ENCODE assay signal across 13 cellular contexts in genomic region chr9:122218070-122218884, GRCh38. TPM values are rescaled to one million over a fixed set of nuclear protein-coding genes. Genes with fewer than 3 reads are reported as not detected.
DNase-seq lines count a peak whose midpoint lies in the region; ATAC-seq, FAIRE-seq and TF ChIP-seq lines count a peak whose summit lies in the region.
"Had no signal": no experiment of that assay in that cellular context is flagged by ENCODE, and none has a peak within 500 bp of the region (broad histone marks: within the 10 kb centered on the region; RNA-seq: fewer than 3 reads in every experiment).

No MANE protein-coding gene starts in this region.

- H3K27ac ChIP-seq in naive thymus-derived CD4-positive, alpha-beta T cell (ENCODE audit: low read depth, low read length): no peak overlapping the region

- no peaks in the 10 kb centered on the region for H3K36me3 ChIP-seq in naive thymus-derived CD4-positive, alpha-beta T cell (ENCODE audit: control insufficient read depth in 2 of 3, insufficient read depth in 3 of 3, low read length in 3 of 3)

- no peak for TF ChIP-seq CTCF in activated B cell treated with CpG ODN at 0.5 μM for 24 hours (IDR thresholded peaks at IDR 0.05)

- no peaks in the 10 kb centered on the region for H3K9me3 ChIP-seq in naive thymus-derived CD4-positive, alpha-beta T cell (ENCODE audit: control insufficient read depth in 2 of 3, low read length in 3 of 3)

- intact Hi-C loops in activated B cell treated with CpG ODN at 0.5 μM for 24 hours (cut with micrococcal nuclease): no loop called here
- intact Hi-C loops in naive thymus-derived CD4-positive, alpha-beta T cell (cut with micrococcal nuclease): no loop called here

- no peaks in the 10 kb centered on the region for H3K36me3 Mint-ChIP-seq in activated B cell treated with CpG ODN at 0.5 μM for 24 hours (ENCODE audit: low read depth)
- no peaks in the 10 kb centered on the region for H3K36me3 Mint-ChIP-seq in naive thymus-derived CD4-positive, alpha-beta T cell

- peaks cover 34% of the 10 kb centered on the region for H3K4me1 Mint-ChIP-seq in activated B cell treated with CpG ODN at 0.5 μM for 24 hours
- peaks cover 20 to 32% (median 26%) of the 10 kb centered on the region in 7 donors for H3K4me1 Mint-ChIP-seq in naive thymus-derived CD4-positive, alpha-beta T cell

- DNase-seq in D341Med (ENCODE audit: low spot score): peak; percentile 17
- peak; percentile 86 for DNase-seq in H54 (ENCODE audit: insufficient read length, low spot score)
- no peak for DNase-seq in activated B cell treated with CpG ODN at 0.5 μM for 24 hours
- no peak for DNase-seq in naive thymus-derived CD4-positive, alpha-beta T cell
- DNase-seq in anterior cingulate cortex (lab: John Stamatoyannopoulos, UW): no peak
- DNase-seq in NCI-H1930 (lab: John Stamatoyannopoulos, UW): no peak
- no peak for DNase-seq in activated CD4-positive, CD25-positive, alpha-beta regulatory T cell (lab: John Stamatoyannopoulos, UW)
- DNase-seq: NCI-H2081; stimulated activated naive B cell treated with anti-CD40 and anti-IgM and Interleukin-4, amounts not matched to agents 10 μg/mL and 1 μg/mL and 100 μg/mL, for 72 hours; T-helper 9 cell had no signal

- H3K9me3 Mint-ChIP-seq in activated B cell treated with CpG ODN at 0.5 μM for 24 hours: no peaks in the 10 kb centered on the region
- peaks cover 0 to 5% (median 0%) of the 10 kb centered on the region in 11 donors for H3K9me3 Mint-ChIP-seq in naive thymus-derived CD4-positive, alpha-beta T cell
- H3K9me3 Mint-ChIP-seq: stimulated activated naive B cell treated with anti-CD40 and anti-IgM and Interleukin-4, amounts not matched to agents 10 μg/mL and 1 μg/mL and 100 μg/mL, for 72 hours had no signal

- peaks cover under 1 to 24% of the 10 kb centered on the region in 2 donors for H3K27me3 ChIP-seq in naive thymus-derived CD4-positive, alpha-beta T cell (ENCODE audit: control insufficient read depth in 2 of 2, insufficient read depth in 2 of 2, low read length in 2 of 2)

- POLR2A ChIA-PET in activated B cell treated with CpG ODN at 0.5 μM for 24 hours (lab: Charles Lee): no interaction called here
- POLR2A ChIA-PET in naive thymus-derived CD4-positive, alpha-beta T cell (lab: Charles Lee): no interaction called here

- peaks cover 0 to 13% of the 10 kb centered on the region in 2 donors for H3K4me1 ChIP-seq in naive thymus-derived CD4-positive, alpha-beta T cell (ENCODE audit: control insufficient read depth in 2 of 2, insufficient read depth in 2 of 2, low read length in 2 of 2)

- ATAC-seq in activated B cell treated with CpG ODN at 0.5 μM for 24 hours (ENCODE audit: low read depth): no peak
- ATAC-seq in naive thymus-derived CD4-positive, alpha-beta T cell: no peak

- CTCF ChIA-PET in activated B cell treated with CpG ODN at 0.5 μM for 24 hours (lab: Charles Lee): no interaction called here
- CTCF ChIA-PET in naive thymus-derived CD4-positive, alpha-beta T cell (lab: Charles Lee): no interaction called here

- H3K27me3 Mint-ChIP-seq in activated B cell treated with CpG ODN at 0.5 μM for 24 hours: peaks cover 77% of the 10 kb centered on the region
- peaks cover 70 to 92% (median 82%) of the 10 kb centered on the region in 5 donors for H3K27me3 Mint-ChIP-seq in naive thymus-derived CD4-positive, alpha-beta T cell

- H3K4me3 Mint-ChIP-seq in activated B cell treated with CpG ODN at 0.5 μM for 24 hours: peak overlapping the region; percentile 73
- peak overlapping the region in 7 of 10 donors; percentile 11 to 80 (median 76) for H3K4me3 Mint-ChIP-seq in naive thymus-derived CD4-positive, alpha-beta T cell

- FAIRE-seq in H54 (lab: Jason Lieb, UNC): peak; percentile 84

- H3K4me3 ChIP-seq in naive thymus-derived CD4-positive, alpha-beta T cell (ENCODE audit: low read length): no peak overlapping the region

- TF ChIP-seq POLR2A in H54 (IDR thresholded peaks at IDR 0.05; ENCODE audit: low read depth, low read length): no peak

- H3K27ac Mint-ChIP-seq in activated B cell treated with CpG ODN at 0.5 μM for 24 hours: no peak overlapping the region
- H3K27ac Mint-ChIP-seq in naive thymus-derived CD4-positive, alpha-beta T cell: no peak overlapping the region

RNA-seq across cellular contexts. Expression of gene LHX6, which starts 10.5 kb away (rescaled TPM):
- not detected in 2 replicates for total RNA-seq in activated B cell treated with CpG ODN at 0.5 μM for 24 hours
- total RNA-seq in naive thymus-derived CD4-positive, alpha-beta T cell: not detected
- polyA plus RNA-seq in naive thymus-derived CD4-positive, alpha-beta T cell: not detected
- total RNA-seq: HT-29 had no signal

RNA-seq across cellular contexts. Expression of gene RBM18, which starts 46.4 kb away (rescaled TPM):
- 14.2 and 15.3 TPM in 2 replicates for total RNA-seq in activated B cell treated with CpG ODN at 0.5 μM for 24 hours
- total RNA-seq in naive thymus-derived CD4-positive, alpha-beta T cell: 10 to 100 TPM; 14.2 to 22.9 (median 15.8) TPM
- 10 to 100 TPM; 18.2 to 26.3 TPM for polyA plus RNA-seq in naive thymus-derived CD4-positive, alpha-beta T cell

RNA-seq across cellular contexts. Expression of gene MRRF, which starts 46.4 kb away (rescaled TPM):
- total RNA-seq in activated B cell treated with CpG ODN at 0.5 μM for 24 hours: 55.2 and 60.6 TPM in 2 replicates
- total RNA-seq in naive thymus-derived CD4-positive, alpha-beta T cell: 10 to 100 TPM; 28.1 to 35.8 (median 33.3) TPM
- 10 to 100 TPM; 18.6 to 24.3 TPM for polyA plus RNA-seq in naive thymus-derived CD4-positive, alpha-beta T cell

RNA-seq across cellular contexts. Expression of gene MORN5, which starts 58.6 kb away (rescaled TPM):
- total RNA-seq in activated B cell treated with CpG ODN at 0.5 μM for 24 hours: not detected in 2 replicates
- total RNA-seq in naive thymus-derived CD4-positive, alpha-beta T cell: not detected
- polyA plus RNA-seq in naive thymus-derived CD4-positive, alpha-beta T cell: not detected
- total RNA-seq: HT-29, left lobe of liver, omental fat pad had no signal

RNA-seq across cellular contexts. Expression of gene NDUFA8, which starts 58.7 kb away (rescaled TPM):
- total RNA-seq in activated B cell treated with CpG ODN at 0.5 μM for 24 hours: 21.1 and 21.2 TPM in 2 replicates
- total RNA-seq in naive thymus-derived CD4-positive, alpha-beta T cell: 10 to 100 TPM in 4 of 5 experiments, 1 to 10 TPM in 1; 6.7 to 35.0 (median 15.6) TPM
- 10 to 100 TPM; 82.1 to 93.6 TPM for polyA plus RNA-seq in naive thymus-derived CD4-positive, alpha-beta T cell

Comparison
In these comparisons a context has a peak if more than half of its experiments do, and no peak if none do; other contexts are left out.
1. DNase-seq: peak in D341Med (single experiment) and H54 (single experiment); none in activated B cell treated with CpG ODN at 0.5 μM for 24 hours (single experiment), naive thymus-derived CD4-positive, alpha-beta T cell (0 of 9), anterior cingulate cortex (0 of 58), NCI-H1930 (0 of 2) and activated CD4-positive, CD25-positive, alpha-beta regulatory T cell (0 of 4).